In genomic region chr3:103906304-103906703, GRCh38 we compare ENCODE assay signal across 12 cellular contexts.
A peak's percentile ranks its signal among the peaks of the same experiment; 100 is the strongest.
DNase-seq lines count a peak whose midpoint lies in the region; ATAC-seq lines count a peak whose summit lies in the region.
"Had no signal": no experiment of that assay in that cellular context is flagged by ENCODE, and none has a peak within 500 bp of the region (broad histone marks: within the 10 kb centered on the region; RNA-seq: fewer than 3 reads in every experiment).

No MANE protein-coding gene starts in this region.

- no peak for ATAC-seq in GM18907 (IDR thresholded peaks at IDR 0.05; ENCODE audit: unreplicated experiment)
- ATAC-seq: GM12878 had no signal

- DNase-seq in ELR (ENCODE audit: low read depth) (peak; percentile 44), SK-N-DZ (ENCODE audit: low spot score) (peak; percentile 73), amniotic epithelial cell (ENCODE audit: low read depth) (peak; percentile 19), NCI-H1930 (lab: John Stamatoyannopoulos, UW) (no peak), NCI-H748 (lab: John Stamatoyannopoulos, UW; ENCODE audit: unreplicated experiment) (no peak), NCI-H146 treated with DMSO at 0.1 percent for 48 hours (lab: John Stamatoyannopoulos, UW; ENCODE audit: unreplicated experiment) (no peak)
- DNase-seq: ACHN; Caco-2; CD4-positive, alpha-beta T cell; DMS79 had no signal

Comparison
In these comparisons a context has a peak if more than half of its experiments do, and no peak if none do; other contexts are left out.
1. DNase-seq: peak in ELR (single experiment), SK-N-DZ (single experiment) and amniotic epithelial cell (single experiment); none in NCI-H1930 (0 of 2), NCI-H748 (single experiment) and NCI-H146 treated with DMSO at 0.1 percent for 48 hours (single experiment).